In genomic region chr19:17968376-17968775, GRCh38 we compare ENCODE assay signal across 22 cellular contexts. TPM values are rescaled to one million over a fixed set of nuclear protein-coding genes. Genes with fewer than 3 reads are reported as not detected.
"Had no signal": no experiment of that assay in that cellular context is flagged by ENCODE, and none has a peak within 500 bp of the region (broad histone marks: within the 10 kb centered on the region; RNA-seq: fewer than 3 reads in every experiment).

No MANE protein-coding gene starts in this region.

- H3K27me3 ChIP-seq: thyroid gland had no signal

- DNase-seq: activated CD4-positive, alpha-beta T cell treated with anti-CD3 and anti-CD28 coated beads for 4 hours; activated CD8-positive, alpha-beta T cell treated with anti-CD3 and anti-CD28 coated beads for 36 hours; activated naive CD4-positive, alpha-beta T cell treated with anti-CD3 and anti-CD28 coated beads for 36 hours; activated T-cell treated with anti-CD3 and anti-CD28 coated beads, Interleukin-2, amount 50 U/mL, for 1 hour; anterior cingulate cortex; brain microvascular endothelial cell; central memory CD4-positive, alpha-beta T cell; foreskin keratinocyte; hypothalamus; natural killer cell; stimulated activated CD4-positive, alpha-beta T cell treated with anti-CD3 and anti-CD28 coated beads, Interleukin-2, amount 100 ng/mL, for 24 hours; stimulated activated naive CD4-positive, alpha-beta T cell treated with Interleukin-2 at 50 U/mL for 16 hours; thyroid gland had no signal

- H3K9me3 ChIP-seq: prostate gland, thyroid gland had no signal

- H3K36me3 Mint-ChIP-seq: natural killer cell, WTC11 had no signal

- H3K27ac ChIP-seq: brain microvascular endothelial cell, foreskin keratinocyte, prostate gland, thyroid gland had no signal

- H3K4me1 ChIP-seq: foreskin keratinocyte, prostate gland had no signal

- H3K4me3 ChIP-seq: lung, prostate gland, thyroid gland had no signal

- H3K4me3 Mint-ChIP-seq: activated CD8-positive, alpha-beta T cell treated with anti-CD3 and anti-CD28 coated beads for 36 hours; activated naive CD4-positive, alpha-beta T cell treated with anti-CD3 and anti-CD28 coated beads for 36 hours; natural killer cell had no signal

- H3K9me3 Mint-ChIP-seq: activated CD8-positive, alpha-beta T cell treated with anti-CD3 and anti-CD28 coated beads for 36 hours; activated naive CD4-positive, alpha-beta T cell treated with anti-CD3 and anti-CD28 coated beads for 36 hours; natural killer cell; WTC11 had no signal

- H3K36me3 ChIP-seq: brain microvascular endothelial cell, prostate gland, thyroid gland had no signal

- H3K27ac Mint-ChIP-seq: activated CD8-positive, alpha-beta T cell treated with anti-CD3 and anti-CD28 coated beads for 36 hours; activated naive CD4-positive, alpha-beta T cell treated with anti-CD3 and anti-CD28 coated beads for 36 hours; natural killer cell; WTC11 had no signal

- ATAC-seq: activated CD8-positive, alpha-beta T cell treated with anti-CD3 and anti-CD28 coated beads for 36 hours; foreskin keratinocyte; natural killer cell; right cardiac atrium; WTC11 had no signal

RNA-seq across cellular contexts. Expression of gene KCNN1, which starts 1.5 kb away (rescaled TPM):
- total RNA-seq: epithelial cell of proximal tubule, foreskin keratinocyte, natural killer cell, osteocyte, subcutaneous adipose tissue had no signal
- polyA plus RNA-seq: fibroblast of lung, keratinocyte had no signal
